ENCODE assay signal across 1 cellular context in genomic region chr18:61898576-61899205, GRCh38.
TF ChIP-seq lines count a peak whose summit lies in the region.

No MANE protein-coding gene starts in this region.

TF ChIP-seq in HepG2, 621 proteins besides CTCF, POLR2A, EP300 and RAD21 (continued from another document):
- TF ChIP-seq ARID3A (IDR thresholded peaks at IDR 0.05; ENCODE audit: low read depth, low read length) (peak; percentile 41; the same call in 1 of the 2 replicates), ZNF704 (CRISPR knock-in tag; IDR thresholded peaks at IDR 0.05; ENCODE audit: borderline replicate concordance) (no peak), ZBTB21 (CRISPR knock-in tag; IDR thresholded peaks at IDR 0.05) (no peak), FOSL2 (CRISPR knock-in tag; IDR thresholded peaks at IDR 0.05) (peak; percentile 76), ZBTB20 (CRISPR knock-in tag; IDR thresholded peaks at IDR 0.05; ENCODE audit: borderline replicate concordance, low read depth) (no peak), FUBP1 (CRISPR knock-in tag; IDR thresholded peaks at IDR 0.05; ENCODE audit: borderline replicate concordance) (no peak), SALL1 (CRISPR knock-in tag; IDR thresholded peaks at IDR 0.05) (0 out of 2 replicates have a peak, but pooled peaks have one; percentile 17)
